Comparison of ENCODE assay signal across 11 cellular contexts in the genomic region with DNA sequence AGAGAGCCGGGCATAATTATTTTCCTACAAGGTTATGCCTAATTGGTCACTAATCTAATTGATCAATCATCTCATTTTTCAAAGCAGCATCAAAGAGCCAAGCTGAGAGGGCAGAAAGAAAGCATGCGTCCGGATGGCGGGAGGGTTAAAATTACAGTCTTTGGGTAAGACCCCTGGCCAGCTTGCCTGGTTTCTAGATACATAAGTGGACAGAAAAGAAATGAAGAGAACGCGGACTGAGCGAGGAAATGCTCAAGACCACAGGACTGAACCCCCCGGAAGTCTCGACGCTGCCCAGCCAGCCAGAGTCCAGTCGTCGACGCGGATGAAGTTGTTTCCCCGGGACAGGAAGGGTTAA.
DNase-seq lines count a peak whose midpoint lies in the region; ATAC-seq and TF ChIP-seq lines count a peak whose summit lies in the region.
"Had no signal": no experiment of that assay in that cellular context is flagged by ENCODE, and none has a peak within 500 bp of the region (broad histone marks: within the 10 kb centered on the region; RNA-seq: fewer than 3 reads in every experiment).

No MANE protein-coding gene starts in this region.

- H3K4me1 ChIP-seq in heart right ventricle (peaks cover 0 to 33% (median 25%) of the 10 kb centered on the region in 9 donors), mammary epithelial cell (ENCODE audit: insufficient read depth, low read length) (peaks cover 5% of the 10 kb centered on the region), thymus (ENCODE audit: control insufficient read depth, insufficient read depth, low read length) (no peaks in the 10 kb centered on the region)
- H3K4me1 ChIP-seq in naive thymus-derived CD4-positive, alpha-beta T cell (ENCODE audit: control insufficient read depth in 2 of 2, insufficient read depth in 2 of 2, low read length in 2 of 2) = peaks cover 0 to 2% of the 10 kb centered on the region in 2 donors
- H3K4me1 ChIP-seq: BLaER1 had no signal

- intact Hi-C loops in heart right ventricle (cut with DNase I) = no loop called here
- intact Hi-C loops in cardiac septum (cut with DNase I) = no loop called here
- intact Hi-C loops in mammary epithelial cell (cut with micrococcal nuclease) = no loop called here
- intact Hi-C loops in naive thymus-derived CD4-positive, alpha-beta T cell (cut with micrococcal nuclease) = no loop called here

- CTCF ChIA-PET in mammary epithelial cell (lab: Charles Lee; ENCODE audit: low non-redundant PET) = no interaction called here
- CTCF ChIA-PET in naive thymus-derived CD4-positive, alpha-beta T cell (lab: Charles Lee) = no interaction called here

- no peaks in the 10 kb centered on the region for H3K79me2 ChIP-seq in mammary epithelial cell (ENCODE audit: insufficient read depth, low read length)

- peaks cover 0 to 21% (median 13%) of the 10 kb centered on the region in 7 donors for H3K4me1 Mint-ChIP-seq in naive thymus-derived CD4-positive, alpha-beta T cell

- H3K9me3 Mint-ChIP-seq in naive thymus-derived CD4-positive, alpha-beta T cell = peaks cover 0 to 3% (median 0%) of the 10 kb centered on the region in 11 donors
- H3K9me3 Mint-ChIP-seq: activated naive CD4-positive, alpha-beta T cell treated with anti-CD3 and anti-CD28 coated beads, Interleukin-2, amount 50 U/mL, for 24 hours had no signal

- H3K4me3 Mint-ChIP-seq in naive thymus-derived CD4-positive, alpha-beta T cell = peak overlapping the region in 9 of 10 donors; percentile 47 to 76 (median 68)
- H3K4me3 Mint-ChIP-seq: activated naive CD4-positive, alpha-beta T cell treated with anti-CD3 and anti-CD28 coated beads, Interleukin-2, amount 50 U/mL, for 24 hours had no signal

- no peak overlapping the region for H3K9ac ChIP-seq in mammary epithelial cell (ENCODE audit: insufficient read depth, low read length)
- H3K9ac ChIP-seq: BLaER1 had no signal

- peak overlapping the region; percentile 61 for H3K4me2 ChIP-seq in mammary epithelial cell (ENCODE audit: insufficient read depth, low read depth, low read length)
- H3K4me2 ChIP-seq: BLaER1 had no signal

- TF ChIP-seq CTCF in heart right ventricle (IDR thresholded peaks at IDR 0.05) (no peak), mammary epithelial cell (conservative IDR thresholded peaks at IDR 0.05 in 1 of 2, IDR thresholded peaks at IDR 0.05 in 1 of 2; ENCODE audit: extremely low read depth in 1 of 2, insufficient read depth in 1 of 2, low read depth in 1 of 2, low read length in 2 of 2) (no peak)

- H3K27me3 Mint-ChIP-seq in naive thymus-derived CD4-positive, alpha-beta T cell = peaks cover 42 to 56% (median 45%) of the 10 kb centered on the region in 5 donors

- no peak overlapping the region for H2AFZ ChIP-seq in mammary epithelial cell (ENCODE audit: low read depth, low read length)

- no peaks in the 10 kb centered on the region for H4K20me1 ChIP-seq in mammary epithelial cell (ENCODE audit: insufficient read depth, low read length)
- H4K20me1 ChIP-seq: BLaER1 had no signal

- H3K36me3 Mint-ChIP-seq in naive thymus-derived CD4-positive, alpha-beta T cell = peaks cover 0 to 4% (median 3%) of the 10 kb centered on the region in 5 donors
- H3K36me3 Mint-ChIP-seq: activated naive CD4-positive, alpha-beta T cell treated with anti-CD3 and anti-CD28 coated beads, Interleukin-2, amount 50 U/mL, for 24 hours had no signal

- BruUV-seq in mammary epithelial cell (replicated peaks; lab: Mats Ljungman, UMichigan) = no TSS peak

- H3K4me3 ChIP-seq in heart right ventricle = peak overlapping the region in 9 of 10 donors; percentile 32 to 57 (median 50)
- no peak overlapping the region for H3K4me3 ChIP-seq in mammary epithelial cell (replicated peaks in 1 of 3; ENCODE audit: insufficient read depth in 1 of 3, low read depth in 2 of 3, low read length in 3 of 3)
- no peak overlapping the region for H3K4me3 ChIP-seq in naive thymus-derived CD4-positive, alpha-beta T cell (ENCODE audit: low read length)
- peak overlapping the region; percentile 29 for H3K4me3 ChIP-seq in thymus (ENCODE audit: low read length)
- H3K4me3 ChIP-seq: BLaER1 had no signal

- H3K36me3 ChIP-seq in heart right ventricle (no peaks in the 10 kb centered on the region), mammary epithelial cell (ENCODE audit: insufficient read depth, low read length) (no peaks in the 10 kb centered on the region), thymus (ENCODE audit: control insufficient read depth, insufficient read depth) (no peaks in the 10 kb centered on the region)
- H3K36me3 ChIP-seq in naive thymus-derived CD4-positive, alpha-beta T cell (ENCODE audit: control insufficient read depth in 2 of 3, insufficient read depth in 3 of 3, low read length in 3 of 3) = no peaks in the 10 kb centered on the region
- H3K36me3 ChIP-seq: BLaER1 had no signal

- in situ Hi-C loops in mammary epithelial cell (cut with MboI; ENCODE audit: low sequenced_read_pairs in 2 of 2) = no loop called here

- H3K27ac ChIP-seq in heart right ventricle (no peak overlapping the region), mammary epithelial cell (ENCODE audit: insufficient read depth, low read depth, low read length) (no peak overlapping the region), thymus (ENCODE audit: low read depth) (no peak overlapping the region)
- no peak overlapping the region for H3K27ac ChIP-seq in naive thymus-derived CD4-positive, alpha-beta T cell (ENCODE audit: low read depth, low read length)
- H3K27ac ChIP-seq: BLaER1 had no signal

- dilution Hi-C loops in mammary epithelial cell (cut with HindIII; ENCODE audit: low sequenced_read_pairs) = no loop called here

- no peak overlapping the region for H3K27ac Mint-ChIP-seq in naive thymus-derived CD4-positive, alpha-beta T cell
- H3K27ac Mint-ChIP-seq: activated naive CD4-positive, alpha-beta T cell treated with anti-CD3 and anti-CD28 coated beads, Interleukin-2, amount 50 U/mL, for 24 hours had no signal

- H3K27me3 ChIP-seq in heart right ventricle (peaks cover 0 to 55% (median 49%) of the 10 kb centered on the region in 7 donors), mammary epithelial cell (ENCODE audit: insufficient read depth, low read length) (peaks cover 25% of the 10 kb centered on the region), thymus (ENCODE audit: control insufficient read depth, insufficient read depth) (peaks cover 35% of the 10 kb centered on the region)
- H3K27me3 ChIP-seq in naive thymus-derived CD4-positive, alpha-beta T cell (ENCODE audit: control insufficient read depth in 2 of 2, insufficient read depth in 2 of 2, low read length in 2 of 2) = peaks cover 0 to 7% of the 10 kb centered on the region in 2 donors
- H3K27me3 ChIP-seq: BLaER1 had no signal

- POLR2A ChIA-PET in naive thymus-derived CD4-positive, alpha-beta T cell (lab: Charles Lee) = no interaction called here

- H3K9me3 ChIP-seq in heart right ventricle (no peaks in the 10 kb centered on the region), mammary epithelial cell (replicated peaks; ENCODE audit: insufficient read depth, low read length) (no peaks in the 10 kb centered on the region), thymus (ENCODE audit: control insufficient read depth) (no peaks in the 10 kb centered on the region)
- no peaks in the 10 kb centered on the region for H3K9me3 ChIP-seq in naive thymus-derived CD4-positive, alpha-beta T cell (ENCODE audit: control insufficient read depth in 2 of 3, low read length in 3 of 3)

- peak in 1 of 8 donors; percentile 7 for ATAC-seq in heart right ventricle
- ATAC-seq in naive thymus-derived CD4-positive, alpha-beta T cell = no peak
- no peak for ATAC-seq in GM21576 (IDR thresholded peaks at IDR 0.05; ENCODE audit: unreplicated experiment)
- ATAC-seq in GM21723 (IDR thresholded peaks at IDR 0.05; ENCODE audit: unreplicated experiment) = no peak

- no peak for DNase-seq in heart right ventricle
- DNase-seq in cardiac septum (ENCODE audit: low spot score) = no peak
- DNase-seq in mammary epithelial cell = no peak
- no peak for DNase-seq in naive thymus-derived CD4-positive, alpha-beta T cell
- no peak for DNase-seq in activated CD8-positive, alpha-beta memory T cell treated with anti-CD3 and anti-CD28 coated beads, Interleukin-2, amount 50 U/mL, for 48 hours
- DNase-seq: activated CD4-positive, alpha-beta T cell treated with anti-CD3 and anti-CD28 coated beads for 1 hour had no signal

- 1 to 2% methylated on average over 15 of the region's 15 CpGs for WGBS in heart right ventricle, 2 donors
- WGBS in mammary epithelial cell (ENCODE audit: low coverage, missing lambda C conversion rate) = 3% methylated on average over 6 of the region's 15 CpGs
- 5% methylated on average over 15 of the region's 15 CpGs for WGBS in thymus

Comparison
In these comparisons a context has a peak if more than half of its experiments do, and no peak if none do; other contexts are left out.
1. H3K4me3 ChIP-seq: peak in heart right ventricle (9 of 10) and thymus (single experiment); none in mammary epithelial cell (0 of 3) and naive thymus-derived CD4-positive, alpha-beta T cell (single experiment).